In the genomic region with DNA sequence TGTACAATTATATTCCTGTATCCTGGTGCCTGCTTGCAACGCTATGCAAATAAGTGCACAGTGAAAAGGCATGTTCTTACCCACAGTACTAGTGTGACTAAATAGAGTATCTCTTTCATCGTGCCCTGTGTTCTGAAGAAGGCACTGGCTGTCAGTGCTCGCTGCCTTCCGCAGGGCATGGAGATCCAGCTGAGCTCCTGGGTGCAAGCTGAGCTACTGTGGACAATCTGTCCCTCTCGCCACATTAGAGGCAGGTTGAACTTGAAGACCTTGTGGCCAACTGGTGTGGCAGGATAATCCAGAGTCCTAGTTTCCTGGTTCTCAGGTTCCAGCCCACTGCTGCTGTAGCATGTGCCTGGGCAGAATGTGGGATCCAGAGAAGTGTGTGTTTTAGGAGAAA, we compare ENCODE assay signal across 1 cellular context.
TF ChIP-seq lines count a peak whose summit lies in the region.

No MANE protein-coding gene starts in this region.

TF ChIP-seq in Ishikawa, 13 proteins besides CTCF, POLR2A, EP300 and RAD21 (continued from another document):
- TF ChIP-seq, protein P1, sequence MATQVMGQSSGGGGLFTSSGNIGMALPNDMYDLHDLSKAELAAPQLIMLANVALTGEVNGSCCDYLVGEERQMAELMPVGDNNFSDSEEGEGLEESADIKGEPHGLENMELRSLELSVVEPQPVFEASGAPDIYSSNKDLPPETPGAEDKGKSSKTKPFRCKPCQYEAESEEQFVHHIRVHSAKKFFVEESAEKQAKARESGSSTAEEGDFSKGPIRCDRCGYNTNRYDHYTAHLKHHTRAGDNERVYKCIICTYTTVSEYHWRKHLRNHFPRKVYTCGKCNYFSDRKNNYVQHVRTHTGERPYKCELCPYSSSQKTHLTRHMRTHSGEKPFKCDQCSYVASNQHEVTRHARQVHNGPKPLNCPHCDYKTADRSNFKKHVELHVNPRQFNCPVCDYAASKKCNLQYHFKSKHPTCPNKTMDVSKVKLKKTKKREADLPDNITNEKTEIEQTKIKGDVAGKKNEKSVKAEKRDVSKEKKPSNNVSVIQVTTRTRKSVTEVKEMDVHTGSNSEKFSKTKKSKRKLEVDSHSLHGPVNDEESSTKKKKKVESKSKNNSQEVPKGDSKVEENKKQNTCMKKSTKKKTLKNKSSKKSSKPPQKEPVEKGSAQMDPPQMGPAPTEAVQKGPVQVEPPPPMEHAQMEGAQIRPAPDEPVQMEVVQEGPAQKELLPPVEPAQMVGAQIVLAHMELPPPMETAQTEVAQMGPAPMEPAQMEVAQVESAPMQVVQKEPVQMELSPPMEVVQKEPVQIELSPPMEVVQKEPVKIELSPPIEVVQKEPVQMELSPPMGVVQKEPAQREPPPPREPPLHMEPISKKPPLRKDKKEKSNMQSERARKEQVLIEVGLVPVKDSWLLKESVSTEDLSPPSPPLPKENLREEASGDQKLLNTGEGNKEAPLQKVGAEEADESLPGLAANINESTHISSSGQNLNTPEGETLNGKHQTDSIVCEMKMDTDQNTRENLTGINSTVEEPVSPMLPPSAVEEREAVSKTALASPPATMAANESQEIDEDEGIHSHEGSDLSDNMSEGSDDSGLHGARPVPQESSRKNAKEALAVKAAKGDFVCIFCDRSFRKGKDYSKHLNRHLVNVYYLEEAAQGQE (IDR thresholded peaks at IDR 0.05; ENCODE audit: low read depth), result no peak
- TF ChIP-seq TAF1 (IDR thresholded peaks at IDR 0.05; ENCODE audit: low read depth) (peak; percentile 22; the same call in 1 of the 2 replicates), ZBTB7A (IDR thresholded peaks at IDR 0.05; ENCODE audit: low read depth) (no peak), FOXM1 (IDR thresholded peaks at IDR 0.05; ENCODE audit: borderline replicate concordance, low read depth) (no peak), MAX (IDR thresholded peaks at IDR 0.05) (peak; percentile 51; the same call in 1 of the 2 replicates), YY1 (IDR thresholded peaks at IDR 0.05; ENCODE audit: low read depth) (no peak), TCF12 (IDR thresholded peaks at IDR 0.05; ENCODE audit: low read depth) (no peak)
